Comparison of ENCODE assay signal across 8 cellular contexts in genomic region chr1:173869108-173869359, GRCh38. TPM values are rescaled to one million over a fixed set of nuclear protein-coding genes. Genes with fewer than 3 reads are reported as not detected.
A peak's percentile ranks its signal among the peaks of the same experiment; 100 is the strongest.
DNase-seq lines count a peak whose midpoint lies in the region; FAIRE-seq and TF ChIP-seq lines count a peak whose summit lies in the region.

No MANE protein-coding gene starts in this region.

- POLR2A ChIA-PET in BJ (lab: Charles Lee), result interaction anchor here (0.7 kb wide), 1 partner anchor 940 kb away, joined by 3 read pairs; no protein-coding TSS in a partner anchor

- peak overlapping the region; percentile 71 to 85 for H3K9ac ChIP-seq in duodenal mucosa (ENCODE audit: low read depth in 1 of 2, low read length in 2 of 2)

- no peaks in the 10 kb centered on the region for H3K9me3 ChIP-seq in MG63
- H3K9me3 ChIP-seq in duodenal mucosa (ENCODE audit: control insufficient read depth in 1 of 2, low read length in 2 of 2), result no peaks in the 10 kb centered on the region

- peaks cover 59% of the 10 kb centered on the region for H3K4me1 Mint-ChIP-seq in nephron progenitor cell

- TF ChIP-seq CTCF in BJ (IDR thresholded peaks at IDR 0.05; ENCODE audit: insufficient read depth, low read depth, low read length), result no peak
- TF ChIP-seq CTCF in nephron progenitor cell (IDR thresholded peaks at IDR 0.05), result no peak

- peak overlapping the region; percentile 92 for H3K27ac Mint-ChIP-seq in nephron progenitor cell

- peak overlapping the region; percentile 94 for H3K4me3 Mint-ChIP-seq in nephron progenitor cell

- H3K27me3 ChIP-seq in BJ (ENCODE audit: control insufficient read depth, insufficient read depth, low read length) (no peaks in the 10 kb centered on the region), MG63 (no peaks in the 10 kb centered on the region), duodenal mucosa (ENCODE audit: control insufficient read depth in 1 of 2, insufficient read depth in 2 of 2, low read length in 2 of 2) (no peaks in the 10 kb centered on the region)

- H3K27me3 Mint-ChIP-seq in nephron progenitor cell (ENCODE audit: low read depth, poor library complexity), result peaks cover 4% of the 10 kb centered on the region

- CTCF ChIA-PET in BJ (lab: Yijun Ruan, JAX), result interaction anchor here (1.5 kb wide), 1 partner anchor 13 kb away, joined by 3 read pairs; no protein-coding TSS in a partner anchor

- no peaks in the 10 kb centered on the region for H3K9me3 Mint-ChIP-seq in nephron progenitor cell

- peaks cover 63% of the 10 kb centered on the region for H3K36me3 Mint-ChIP-seq in nephron progenitor cell (ENCODE audit: low read depth)

- H3K4me3 ChIP-seq in BJ (ENCODE audit: low read depth, low read length), result peak overlapping the region; percentile 65
- H3K4me3 ChIP-seq in MG63, result peak overlapping the region; percentile 83
- H3K4me3 ChIP-seq in duodenal mucosa (ENCODE audit: low read depth in 1 of 2, low read length in 2 of 2), result peak overlapping the region; percentile 92 to 95

- DNase-seq in BJ (ENCODE audit: low read depth) (no peak), MG63 (no peak), nephron progenitor cell (no peak), NCI-H2171 treated with DMSO at 0.1 percent for 48 hours (lab: John Stamatoyannopoulos, UW) (no peak), hypothalamus (lab: John Stamatoyannopoulos, UW) (no peak), NCI-H1417 (lab: John Stamatoyannopoulos, UW) (no peak), RCC 7860 (ENCODE audit: low spot score) (no peak)

- peaks cover 39 to 47% of the 10 kb centered on the region in 2 donors for H3K4me1 ChIP-seq in duodenal mucosa (ENCODE audit: control insufficient read depth in 1 of 2, insufficient read depth in 2 of 2, low read length in 2 of 2)

- H3K27ac ChIP-seq in duodenal mucosa (ENCODE audit: low read depth, low read length), result peak overlapping the region; percentile 97

- FAIRE-seq in RCC 7860 (lab: Jason Lieb, UNC), result no peak

- H3K36me3 ChIP-seq in BJ (ENCODE audit: control insufficient read depth, insufficient read depth, low read length) (peaks cover 4% of the 10 kb centered on the region), MG63 (peaks cover 46% of the 10 kb centered on the region), duodenal mucosa (ENCODE audit: control insufficient read depth in 1 of 2, insufficient read depth in 2 of 2, low read length in 2 of 2) (peaks cover 24 to 28% of the 10 kb centered on the region in 2 donors)

RNA-seq across cellular contexts. Expression of gene ZBTB37, which starts 0.9 kb away (rescaled TPM):
- polyA plus RNA-seq in BJ (2011; rRNA removed), result 1.8 and 2.1 TPM in 2 replicates
- 5.1 and 7.2 TPM in 2 replicates for polyA minus RNA-seq in BJ (2011; rRNA and poly(A)+ RNA removed)
- 3.1 and 3.2 TPM in 2 replicates for total RNA-seq in MG63 (2014; rRNA removed; shearing (Covaris generic); ENCODE audit: low replicate concordance)

RNA-seq across cellular contexts. Expression of gene GAS5, which starts 1.2 kb away (rescaled TPM):
- 839 and 1,190 TPM in 2 replicates for polyA plus RNA-seq in BJ (2011; rRNA removed)
- polyA minus RNA-seq in BJ (2011; rRNA and poly(A)+ RNA removed), result 170 and 256 TPM in 2 replicates
- total RNA-seq in MG63 (2014; rRNA removed; shearing (Covaris generic); ENCODE audit: low replicate concordance), result 531 and 1,049 TPM in 2 replicates

RNA-seq across cellular contexts. Expression of gene CENPL, which starts 44.4 kb away (rescaled TPM):
- 8.3 and 13.2 TPM in 2 replicates for polyA plus RNA-seq in BJ (2011; rRNA removed)
- 7.0 and 7.7 TPM in 2 replicates for polyA minus RNA-seq in BJ (2011; rRNA and poly(A)+ RNA removed)
- 35.3 and 148 TPM in 2 replicates for total RNA-seq in MG63 (2014; rRNA removed; shearing (Covaris generic); ENCODE audit: low replicate concordance)

RNA-seq across cellular contexts. Expression of gene DARS2, which starts 44.6 kb away (rescaled TPM):
- polyA plus RNA-seq in BJ (2011; rRNA removed), result 15.8 and 24.3 TPM in 2 replicates
- 13.7 and 17.3 TPM in 2 replicates for polyA minus RNA-seq in BJ (2011; rRNA and poly(A)+ RNA removed)
- 25.8 and 38.4 TPM in 2 replicates for total RNA-seq in MG63 (2014; rRNA removed; shearing (Covaris generic); ENCODE audit: low replicate concordance)

RNA-seq across cellular contexts. Expression of gene SERPINC1, which starts 48.1 kb away (rescaled TPM):
- 0.05 and 0.16 TPM in 2 replicates for polyA plus RNA-seq in BJ (2011; rRNA removed)
- 0.93 TPM in 1 of 2 replicates, not detected in the other for polyA minus RNA-seq in BJ (2011; rRNA and poly(A)+ RNA removed)
- total RNA-seq in MG63 (2014; rRNA removed; shearing (Covaris generic); ENCODE audit: low replicate concordance), result not detected in 2 replicates
